ENCODE assay signal across 12 cellular contexts in genomic region chr19:47133021-47133471, GRCh38. TPM values are rescaled to one million over a fixed set of nuclear protein-coding genes. Genes with fewer than 3 reads are reported as not detected.
DNase-seq lines count a peak whose midpoint lies in the region; ATAC-seq and TF ChIP-seq lines count a peak whose summit lies in the region.
"Had no signal": no experiment of that assay in that cellular context is flagged by ENCODE, and none has a peak within 500 bp of the region (broad histone marks: within the 10 kb centered on the region; RNA-seq: fewer than 3 reads in every experiment).

No MANE protein-coding gene starts in this region.

- H4K20me1 ChIP-seq in DND-41 (ENCODE audit: insufficient read depth, low read length), result peaks cover 60% of the 10 kb centered on the region

- H3K9me3 ChIP-seq in DND-41 (ENCODE audit: insufficient read depth, low read length, severe bottlenecking) (no peaks in the 10 kb centered on the region), iPS-20b (ENCODE audit: insufficient read depth, low read depth, low read length) (no peaks in the 10 kb centered on the region)
- H3K9me3 ChIP-seq: gastroesophageal sphincter had no signal

- peak overlapping the region in 1 of 2 donors; percentile 64 for H3K27ac Mint-ChIP-seq in T-cell

- H3K36me3 ChIP-seq in ACC112 (ENCODE audit: insufficient read depth, low read length) (no peaks in the 10 kb centered on the region), DND-41 (ENCODE audit: insufficient read depth, low read length) (peaks cover 57% of the 10 kb centered on the region), iPS-20b (ENCODE audit: insufficient read depth, low read depth, low read length) (peaks cover 33% of the 10 kb centered on the region)
- H3K36me3 ChIP-seq: gastroesophageal sphincter had no signal

- peaks cover 18% of the 10 kb centered on the region for H3K36me3 Mint-ChIP-seq in T-cell

- peak overlapping the region; percentile 91 for H3K4me2 ChIP-seq in DND-41 (ENCODE audit: insufficient read depth, low read length)

- no peak for TF ChIP-seq CTCF in DND-41 (IDR thresholded peaks at IDR 0.05; ENCODE audit: borderline replicate concordance, extremely low read depth, low read length, poor library complexity, severe bottlenecking)

- H2AFZ ChIP-seq in ACC112 (ENCODE audit: low read length, unreplicated experiment) (no peak overlapping the region), DND-41 (ENCODE audit: low read depth, low read length) (no peak overlapping the region)

- H3K9me3 Mint-ChIP-seq in T-cell, result no peaks in the 10 kb centered on the region

- H3K4me3 Mint-ChIP-seq in T-cell, result peak overlapping the region; percentile 43 to 99 (median 55)

- H3K4me1 Mint-ChIP-seq in T-cell, result peaks cover 54 to 70% (median 63%) of the 10 kb centered on the region in 3 donors

- CTCF ChIA-PET in T-cell (lab: Charles Lee), result interaction anchor here in 1 of 2 donors (2.3 kb wide), 1 partner anchor 13 kb away, joined by 8 read pairs; no protein-coding TSS in a partner anchor

- H3K27me3 ChIP-seq in ACC112 (ENCODE audit: insufficient read depth, low read length) (no peaks in the 10 kb centered on the region), DND-41 (ENCODE audit: insufficient read depth, low read length, poor library complexity) (no peaks in the 10 kb centered on the region), iPS-20b (ENCODE audit: insufficient read depth, low read length) (no peaks in the 10 kb centered on the region)
- H3K27me3 ChIP-seq: gastroesophageal sphincter had no signal

- POLR2A ChIA-PET in T-cell (lab: Charles Lee), result no interaction called here

- DNase-seq in DND-41 (no peak), T-cell (no peak), NCI-H1092 (lab: John Stamatoyannopoulos, UW) (no peak), mucosa of gallbladder (ENCODE audit: low spot score) (no peak)
- DNase-seq: NCI-H2227 treated with DMSO at 0.1 percent for 48 hours, SW 1271 had no signal

- no peaks in the 10 kb centered on the region for H3K27me3 Mint-ChIP-seq in T-cell

- H3K4me1 ChIP-seq in ACC112 (ENCODE audit: control insufficient read depth, insufficient read depth, low read length, unreplicated experiment), result peaks cover 27% of the 10 kb centered on the region
- H3K4me1 ChIP-seq in DND-41 (ENCODE audit: insufficient read depth, low read length), result peaks cover 44% of the 10 kb centered on the region
- H3K4me1 ChIP-seq in iPS-20b (ENCODE audit: insufficient read depth, low read length), result peaks cover 11% of the 10 kb centered on the region; the same call in 1 of the 2 replicates

- peak overlapping the region; percentile 92 for H3K9ac ChIP-seq in DND-41 (ENCODE audit: low read depth, low read length)
- H3K9ac ChIP-seq in iPS-20b (ENCODE audit: low read depth, low read length), result peak overlapping the region; percentile 34; the same call in 1 of the 2 replicates

- ATAC-seq in DND-41 (ENCODE audit: insufficient read depth, low read depth) (no peak), T-cell (replicated peaks in 1 of 4) (no peak), HG03045 (IDR thresholded peaks at IDR 0.05; ENCODE audit: unreplicated experiment) (no peak), HG03039 (IDR thresholded peaks at IDR 0.05; ENCODE audit: unreplicated experiment) (no peak)
- ATAC-seq: gastroesophageal sphincter had no signal

- peaks cover 66% of the 10 kb centered on the region for H3K79me2 ChIP-seq in ACC112 (ENCODE audit: control insufficient read depth, insufficient read depth, low read length, unreplicated experiment)
- H3K79me2 ChIP-seq in DND-41 (ENCODE audit: insufficient read depth, low read length), result peaks cover 77% of the 10 kb centered on the region

- no peak overlapping the region for H3K27ac ChIP-seq in ACC112 (ENCODE audit: low read depth, low read length)
- H3K27ac ChIP-seq in DND-41 (ENCODE audit: low read length), result peak overlapping the region; percentile 95
- peak overlapping the region; percentile 48 for H3K27ac ChIP-seq in iPS-20b (ENCODE audit: low read length)
- H3K27ac ChIP-seq: coronary artery, gastroesophageal sphincter had no signal

- peak overlapping the region; percentile 83; the same call in 1 of the 2 replicates for H3K4me3 ChIP-seq in ACC112 (ENCODE audit: low read depth, low read length)
- H3K4me3 ChIP-seq in DND-41 (ENCODE audit: low read depth in 1 of 2, low read length in 2 of 2), result peak overlapping the region in 1 of 2 experiments; percentile 100; a peak in 3 of 4 replicates
- peak overlapping the region; percentile 95; the same call in 1 of the 2 replicates for H3K4me3 ChIP-seq in iPS-20b (ENCODE audit: low read length)
- H3K4me3 ChIP-seq: coronary artery, gastroesophageal sphincter had no signal

RNA-seq across cellular contexts. Expression of gene SAE1, which starts 2.4 kb away (rescaled TPM):
- total RNA-seq in T-cell (10 to 100 TPM; 42.6 to 54.9 (median 44.0) TPM), mucosa of gallbladder (57.4 TPM)

RNA-seq across cellular contexts. Expression of gene ZC3H4, which starts 19.5 kb away (rescaled TPM):
- total RNA-seq in T-cell, result 10 to 100 TPM; 64.0 to 81.4 (median 72.3) TPM
- 45.1 TPM for total RNA-seq in mucosa of gallbladder
